Comparison of ENCODE assay signal across 1 cellular context in genomic region chr12:130995386-130995969, GRCh38.
TF ChIP-seq lines count a peak whose summit lies in the region.
"Not testable (repeated sequence)": the region's sequence is repeated elsewhere in the genome, so short reads cannot be mapped to it uniquely, and the experiment has no call there.

No MANE protein-coding gene starts in this region.

TF ChIP-seq in HepG2, 621 proteins besides CTCF, POLR2A, EP300 and RAD21:
- TF ChIP-seq NR2F6 (IDR thresholded peaks at IDR 0.05): peak; percentile 51
- TF ChIP-seq NR2F6 (CRISPR knock-in tag; IDR thresholded peaks at IDR 0.05): peak; percentile 22; the same call in 1 of the 2 replicates
- TF ChIP-seq SALL1 (CRISPR knock-in tag; IDR thresholded peaks at IDR 0.05): peak; percentile 41; the same call in 1 of the 2 replicates
- TF ChIP-seq ZNF292 (CRISPR knock-in tag; IDR thresholded peaks at IDR 0.05; ENCODE audit: borderline replicate concordance, low read depth): peak; percentile 20; the same call in 1 of the 2 replicates
- TF ChIP-seq, protein P1, sequence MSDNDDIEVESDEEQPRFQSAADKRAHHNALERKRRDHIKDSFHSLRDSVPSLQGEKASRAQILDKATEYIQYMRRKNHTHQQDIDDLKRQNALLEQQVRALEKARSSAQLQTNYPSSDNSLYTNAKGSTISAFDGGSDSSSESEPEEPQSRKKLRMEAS (IDR thresholded peaks at IDR 0.05): peak; percentile 34; the same call in 1 of the 2 replicates
- TF ChIP-seq SOX6, SOX13 (IDR thresholded peaks at IDR 0.05): not testable (repeated sequence)
- TF ChIP-seq SOX6 (CRISPR knock-in tag; IDR thresholded peaks at IDR 0.05): peak; percentile 75
- peak; percentile 21; the same call in 1 of the 2 replicates for TF ChIP-seq SAP130 (CRISPR knock-in tag; IDR thresholded peaks at IDR 0.05; ENCODE audit: low read depth)
- TF ChIP-seq GATAD2A (CRISPR knock-in tag; IDR thresholded peaks at IDR 0.05): 0 out of 2 replicates have a peak, but pooled peaks have one; percentile 12
- peak; percentile 12; the same call in 1 of the 2 replicates for TF ChIP-seq ELF3 (CRISPR knock-in tag; IDR thresholded peaks at IDR 0.05)
- 0 out of 2 replicates have a peak, but pooled peaks have one; percentile 10 for TF ChIP-seq HDAC2 (CRISPR knock-in tag; IDR thresholded peaks at IDR 0.05)
- TF ChIP-seq PAXIP1 (CRISPR knock-in tag; conservative IDR thresholded peaks at IDR 0.05): peak; percentile 37; the same call in 1 of the 2 replicates
- 0 out of 2 replicates have a peak, but pooled peaks have one; percentile 48 for TF ChIP-seq SOX5 (CRISPR knock-in tag; IDR thresholded peaks at IDR 0.05; ENCODE audit: borderline replicate concordance)
- 0 out of 2 replicates have a peak, but pooled peaks have one; percentile 24 for TF ChIP-seq SP5 (CRISPR knock-in tag; IDR thresholded peaks at IDR 0.05; ENCODE audit: borderline replicate concordance, low read depth)
- TF ChIP-seq NR2F1 (CRISPR knock-in tag; IDR thresholded peaks at IDR 0.05): peak in 1 of 2 experiments; percentile 74; a peak in 2 of 4 replicates
- TF ChIP-seq FOXP4 (CRISPR knock-in tag; IDR thresholded peaks at IDR 0.05): 0 out of 2 replicates have a peak, but pooled peaks have one; percentile 14
- TF ChIP-seq SOX13 (CRISPR knock-in tag; conservative IDR thresholded peaks at IDR 0.05 in 1 of 2, IDR thresholded peaks at IDR 0.05 in 1 of 2): peak in 1 of 2 experiments; percentile 57; a peak in 2 of 4 replicates
- TF ChIP-seq FOXK2 (IDR thresholded peaks at IDR 0.05): peak; percentile 32; the same call in 1 of the 2 replicates
- 0 out of 2 replicates have a peak, but pooled peaks have one; percentile 28 for TF ChIP-seq IKZF5 (CRISPR knock-in tag; IDR thresholded peaks at IDR 0.05)
